17 cellular contexts compared by ENCODE assay signal in genomic region chr16:89117239-89117974, GRCh38. TPM values are rescaled to one million over a fixed set of nuclear protein-coding genes. Genes with fewer than 3 reads are reported as not detected.
A peak's percentile ranks its signal among the peaks of the same experiment; 100 is the strongest.
DNase-seq lines count a peak whose midpoint lies in the region; ATAC-seq and TF ChIP-seq lines count a peak whose summit lies in the region.
"Had no signal": no experiment of that assay in that cellular context is flagged by ENCODE, and none has a peak within 500 bp of the region (broad histone marks: within the 10 kb centered on the region; RNA-seq: fewer than 3 reads in every experiment).

No MANE protein-coding gene starts in this region.

- H3K4me1 Mint-ChIP-seq in activated T-cell treated with anti-CD3 and anti-CD28 coated beads, Interleukin-2, amount 50 U/mL, for 72 hours (ENCODE audit: low read depth), result peaks cover 29% of the 10 kb centered on the region
- peaks cover 23 to 53% (median 40%) of the 10 kb centered on the region in 4 donors for H3K4me1 Mint-ChIP-seq in CD4-positive, alpha-beta memory T cell
- H3K4me1 Mint-ChIP-seq in brain, result peaks cover 25% of the 10 kb centered on the region

- peaks cover 8 to 10% of the 10 kb centered on the region in 2 donors for H3K36me3 Mint-ChIP-seq in activated T-cell treated with anti-CD3 and anti-CD28 coated beads, Interleukin-2, amount 50 U/mL, for 72 hours (ENCODE audit: insufficient read depth in 2 of 2)
- peaks cover 27 to 54% of the 10 kb centered on the region in 2 donors for H3K36me3 Mint-ChIP-seq in CD4-positive, alpha-beta memory T cell
- H3K36me3 Mint-ChIP-seq in brain, result peaks cover 39% of the 10 kb centered on the region

- no peak overlapping the region for H3K4me3 Mint-ChIP-seq in activated T-cell treated with anti-CD3 and anti-CD28 coated beads, Interleukin-2, amount 50 U/mL, for 72 hours
- peak overlapping the region in 3 of 8 donors; percentile 3 to 38 (median 12) for H3K4me3 Mint-ChIP-seq in CD4-positive, alpha-beta memory T cell
- no peak overlapping the region for H3K4me3 Mint-ChIP-seq in brain
- H3K4me3 Mint-ChIP-seq: activated B cell treated with CpG ODN at 0.5 μM for 24 hours, mesothelial cell of epicardium had no signal

- no peak for ATAC-seq in activated T-cell treated with anti-CD3 and anti-CD28 coated beads, Interleukin-2, amount 50 U/mL, for 72 hours (replicated peaks in 1 of 2)

- no peak for DNase-seq in activated T-cell treated with anti-CD3 and anti-CD28 coated beads, Interleukin-2, amount 50 U/mL, for 72 hours
- no peak for DNase-seq in activated T-cell treated with anti-CD3 and anti-CD28 coated beads, Interleukin-2, amount 50 U/mL, for 48 hours
- DNase-seq in CD4-positive, alpha-beta memory T cell, result no peak
- DNase-seq in osteoblast (ENCODE audit: insufficient read length, low spot score, missing footprints) (peak; percentile 66), COLO668 (lab: John Stamatoyannopoulos, UW; ENCODE audit: unreplicated experiment) (no peak), HuH-7 (ENCODE audit: low spot score) (no peak), GM10266 (ENCODE audit: extremely low spot score) (no peak)
- DNase-seq: activated B cell treated with CpG ODN at 0.5 μM for 24 hours, Calu3, cerebellar nuclear complex, NCI-H1930, nucleus accumbens had no signal

- H3K27ac ChIP-seq in CD4-positive, alpha-beta memory T cell (ENCODE audit: low read depth, low read length), result no peak overlapping the region
- no peak overlapping the region for H3K27ac ChIP-seq in osteoblast (ENCODE audit: low read depth, low read length)
- H3K27ac ChIP-seq: hepatocyte, right lobe of liver had no signal

- CTCF ChIA-PET in CD4-positive, alpha-beta memory T cell (lab: Charles Lee; ENCODE audit: partially characterized antibody), result no interaction called here

- H2AFZ ChIP-seq in osteoblast (ENCODE audit: low read length), result no peak overlapping the region
- H2AFZ ChIP-seq: hepatocyte had no signal

- H3K4me2 ChIP-seq in osteoblast (ENCODE audit: insufficient read depth, low read length), result no peak overlapping the region
- H3K4me2 ChIP-seq: hepatocyte had no signal

- peaks cover 32% of the 10 kb centered on the region for H3K36me3 ChIP-seq in CD4-positive, alpha-beta memory T cell (ENCODE audit: insufficient read depth, low read length)
- H3K36me3 ChIP-seq in osteoblast (ENCODE audit: insufficient read depth, low read length), result peaks cover 17% of the 10 kb centered on the region

- H3K27me3 Mint-ChIP-seq in activated T-cell treated with anti-CD3 and anti-CD28 coated beads, Interleukin-2, amount 50 U/mL, for 72 hours (ENCODE audit: low read depth), result no peaks in the 10 kb centered on the region
- no peaks in the 10 kb centered on the region for H3K27me3 Mint-ChIP-seq in CD4-positive, alpha-beta memory T cell
- H3K27me3 Mint-ChIP-seq in brain, result no peaks in the 10 kb centered on the region
- H3K27me3 Mint-ChIP-seq: activated B cell treated with CpG ODN at 0.5 μM for 24 hours had no signal

- H3K27ac Mint-ChIP-seq in activated T-cell treated with anti-CD3 and anti-CD28 coated beads, Interleukin-2, amount 50 U/mL, for 72 hours, result peak overlapping the region; percentile 8
- H3K27ac Mint-ChIP-seq in CD4-positive, alpha-beta memory T cell, result peak overlapping the region; percentile 85 to 99 (median 97)
- peak overlapping the region in 3 of 5 experiments; percentile 11 to 92 (median 82) for H3K27ac Mint-ChIP-seq in brain
- H3K27ac Mint-ChIP-seq: activated B cell treated with CpG ODN at 0.5 μM for 24 hours, mesothelial cell of epicardium had no signal

- POLR2A ChIA-PET in CD4-positive, alpha-beta memory T cell (lab: Charles Lee; ENCODE audit: partially characterized antibody), result interaction anchor here (0.7 kb wide), 1 partner anchor 57 kb away, joined by 3 read pairs; no protein-coding TSS in a partner anchor

- no peaks in the 10 kb centered on the region for H3K9me3 Mint-ChIP-seq in activated T-cell treated with anti-CD3 and anti-CD28 coated beads, Interleukin-2, amount 50 U/mL, for 72 hours
- no peaks in the 10 kb centered on the region for H3K9me3 Mint-ChIP-seq in CD4-positive, alpha-beta memory T cell
- H3K9me3 Mint-ChIP-seq in brain, result no peaks in the 10 kb centered on the region
- H3K9me3 Mint-ChIP-seq: activated B cell treated with CpG ODN at 0.5 μM for 24 hours, mesothelial cell of epicardium had no signal

- H3K79me2 ChIP-seq in osteoblast (ENCODE audit: insufficient read depth, low read length), result no peaks in the 10 kb centered on the region
- H3K79me2 ChIP-seq: hepatocyte had no signal

- H4K20me1 ChIP-seq in osteoblast (ENCODE audit: insufficient read depth, low read length), result no peaks in the 10 kb centered on the region

- H3K4me3 ChIP-seq in CD4-positive, alpha-beta memory T cell (ENCODE audit: low read length in 2 of 2), result no peak overlapping the region
- no peak overlapping the region for H3K4me3 ChIP-seq in osteoblast (ENCODE audit: insufficient read depth, low read length)
- H3K4me3 ChIP-seq: hepatocyte, right lobe of liver had no signal

- intact Hi-C loops in CD4-positive, alpha-beta memory T cell (cut with micrococcal nuclease), result no loop called here

- H3K27me3 ChIP-seq in CD4-positive, alpha-beta memory T cell (ENCODE audit: insufficient read depth, low read length), result no peaks in the 10 kb centered on the region
- no peaks in the 10 kb centered on the region for H3K27me3 ChIP-seq in osteoblast (ENCODE audit: insufficient read depth, low read length)
- H3K27me3 ChIP-seq: hepatocyte, right lobe of liver had no signal

- TF ChIP-seq CTCF in brain (conservative IDR thresholded peaks at IDR 0.05) (no peak), osteoblast (IDR thresholded peaks at IDR 0.05; ENCODE audit: extremely low read depth, low read depth, low read length) (no peak), GM10266 (IDR thresholded peaks at IDR 0.05; ENCODE audit: control insufficient read depth, insufficient read depth, low read depth, missing control alignments) (no peak)

- H3K4me1 ChIP-seq in CD4-positive, alpha-beta memory T cell (ENCODE audit: insufficient read depth, low read length), result peaks cover 55% of the 10 kb centered on the region
- H3K4me1 ChIP-seq in osteoblast (ENCODE audit: insufficient read depth, low read length), result peaks cover 8% of the 10 kb centered on the region
- H3K4me1 ChIP-seq: right lobe of liver had no signal

- H3K9me3 ChIP-seq in CD4-positive, alpha-beta memory T cell (ENCODE audit: control insufficient read depth in 1 of 2, low read length in 2 of 2), result no peaks in the 10 kb centered on the region
- no peaks in the 10 kb centered on the region for H3K9me3 ChIP-seq in osteoblast (ENCODE audit: low read depth, low read length)
- H3K9me3 ChIP-seq: right lobe of liver had no signal

RNA-seq across cellular contexts. Expression of gene ACSF3, which starts 23.8 kb away (rescaled TPM):
- 10 to 100 TPM; 50.6 to 66.7 TPM for total RNA-seq in activated T-cell treated with anti-CD3 and anti-CD28 coated beads, Interleukin-2, amount 50 U/mL, for 72 hours
- total RNA-seq in CD4-positive, alpha-beta memory T cell, result 10 to 100 TPM; 65.3 to 71.2 TPM
- 10 to 100 TPM; 30.4 to 34.6 TPM for polyA plus RNA-seq in CD4-positive, alpha-beta memory T cell
- polyA plus RNA-seq in brain (ENCODE audit: insufficient read depth, low read depth, low replicate concordance), result 38.0 TPM
- 25.6 and 29.3 TPM in 2 replicates for total RNA-seq in osteoblast

RNA-seq across cellular contexts. Expression of gene CDH15, which starts 54.1 kb away (rescaled TPM):
- total RNA-seq in activated T-cell treated with anti-CD3 and anti-CD28 coated beads, Interleukin-2, amount 50 U/mL, for 72 hours, result not detected
- not detected for total RNA-seq in CD4-positive, alpha-beta memory T cell
- not detected for polyA plus RNA-seq in CD4-positive, alpha-beta memory T cell
- polyA plus RNA-seq in brain (ENCODE audit: insufficient read depth, low read depth, low replicate concordance), result not detected
- 1.5 and 2.2 TPM in 2 replicates for total RNA-seq in osteoblast
- total RNA-seq: activated B cell treated with CpG ODN at 0.5 μM for 24 hours, Calu3, MCF 10A had no signal

Comparison
In these comparisons a context has a peak if more than half of its experiments do, and no peak if none do; other contexts are left out.
1. H3K27ac Mint-ChIP-seq: peak in every context shown above with its lines; median percentile 97 in CD4-positive, alpha-beta memory T cell; 82 in brain; 8 in activated T-cell treated with anti-CD3 and anti-CD28 coated beads, Interleukin-2, amount 50 U/mL, for 72 hours.